Comparison of ENCODE assay signal across 8 cellular contexts in the genomic region with DNA sequence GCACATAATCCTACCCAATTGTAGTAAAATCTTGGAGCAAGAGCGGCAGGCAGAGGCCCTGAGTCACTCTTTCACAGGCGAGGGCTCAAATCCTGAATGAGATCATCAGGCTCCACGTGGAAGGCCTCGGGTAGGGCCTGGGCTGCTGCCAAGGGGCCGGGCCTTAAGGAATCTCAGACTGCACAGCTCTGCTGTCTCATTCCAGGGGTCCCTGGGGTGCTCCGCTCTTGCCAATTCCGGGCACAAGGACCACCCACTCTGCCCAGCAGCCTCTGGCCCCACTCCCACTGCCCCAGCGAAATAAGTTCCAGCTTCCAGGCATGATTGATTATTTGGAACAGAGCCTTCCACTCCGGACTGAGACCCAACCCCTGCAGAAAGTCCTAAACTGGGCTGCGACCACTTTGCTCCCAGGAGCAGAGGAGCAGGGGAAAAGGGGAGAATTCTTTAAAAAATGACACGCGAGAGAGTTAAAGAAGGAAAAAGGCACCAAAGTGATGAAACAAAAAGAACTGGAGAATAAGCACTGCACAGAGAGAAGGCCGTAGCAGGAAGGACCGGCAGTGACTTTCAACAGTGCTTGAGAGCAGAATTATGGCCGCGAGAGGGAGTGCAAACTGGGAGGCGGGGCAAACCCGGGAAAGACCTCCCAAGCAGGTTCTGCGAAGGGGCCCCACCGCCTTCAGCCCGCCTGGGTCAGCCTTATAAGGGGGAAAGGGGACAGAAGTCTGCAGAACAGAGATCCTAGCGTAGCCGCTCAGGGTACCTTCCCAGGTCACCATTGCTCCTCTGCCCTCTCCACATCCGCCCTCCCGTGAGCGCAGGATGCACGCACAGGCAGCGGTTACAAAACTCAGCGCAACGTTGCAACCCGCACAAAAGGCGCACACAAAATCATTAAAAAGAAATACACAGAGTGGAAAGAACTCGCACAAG. TPM values are rescaled to one million over a fixed set of nuclear protein-coding genes. Genes with fewer than 3 reads are reported as not detected.
DNase-seq lines count a peak whose midpoint lies in the region; ATAC-seq and FAIRE-seq lines count a peak whose summit lies in the region.

No MANE protein-coding gene starts in this region.

- peak; percentile 28 for ATAC-seq in activated T-helper 17 cell treated with anti-CD3 and anti-CD28 coated beads, Interleukin-2, amount 50 U/mL, for 72 hours (replicated peaks)
- peak; percentile 58 to 59 for ATAC-seq in natural killer cell treated with Interleukin-12 subunit alpha and Interleukin-12 subunit beta and Interleukin-15 and Interleukin-18, amount 100 ng/mL, for 72 hours
- ATAC-seq in GM19463 (IDR thresholded peaks at IDR 0.05; ENCODE audit: unreplicated experiment) (no peak), HG03159 (IDR thresholded peaks at IDR 0.05; ENCODE audit: unreplicated experiment) (no peak)

- peak overlapping the region; percentile 75 for H3K4me3 Mint-ChIP-seq in activated T-helper 17 cell treated with anti-CD3 and anti-CD28 coated beads, Interleukin-2, amount 50 U/mL, for 72 hours
- peak overlapping the region; percentile 83 for H3K4me3 Mint-ChIP-seq in natural killer cell treated with Interleukin-12 subunit alpha and Interleukin-12 subunit beta and Interleukin-15 and Interleukin-18, amount 100 ng/mL, for 72 hours

- peaks cover 15% of the 10 kb centered on the region for H3K4me1 Mint-ChIP-seq in activated T-helper 17 cell treated with anti-CD3 and anti-CD28 coated beads, Interleukin-2, amount 50 U/mL, for 72 hours
- peaks cover 58 to 61% of the 10 kb centered on the region in 2 donors for H3K4me1 Mint-ChIP-seq in natural killer cell treated with Interleukin-12 subunit alpha and Interleukin-12 subunit beta and Interleukin-15 and Interleukin-18, amount 100 ng/mL, for 72 hours (ENCODE audit: low read depth in 2 of 2)

- peaks cover 74% of the 10 kb centered on the region for H3K27me3 Mint-ChIP-seq in activated T-helper 17 cell treated with anti-CD3 and anti-CD28 coated beads, Interleukin-2, amount 50 U/mL, for 72 hours
- peaks cover 16 to 21% of the 10 kb centered on the region in 2 donors for H3K27me3 Mint-ChIP-seq in natural killer cell treated with Interleukin-12 subunit alpha and Interleukin-12 subunit beta and Interleukin-15 and Interleukin-18, amount 100 ng/mL, for 72 hours

- peak; percentile 89 for DNase-seq in ELF-1 (ENCODE audit: low read depth, low spot score)
- DNase-seq in NCI-H1048 (lab: John Stamatoyannopoulos, UW) = peak; percentile 75
- DNase-seq in frontal cortex (ENCODE audit: low spot score in 2 of 2) = peak; percentile 72 to 79
- peak; percentile 77 for DNase-seq in natural killer cell treated with Interleukin-12 subunit alpha and Interleukin-12 subunit beta and Interleukin-15 and Interleukin-18, amount 100 ng/mL, for 72 hours (ENCODE audit: low spot score)
- DNase-seq in NCI-H345 treated with DMSO at 0.1 percent for 48 hours (lab: John Stamatoyannopoulos, UW; ENCODE audit: unreplicated experiment) = no peak

- FAIRE-seq in frontal cortex (lab: Jason Lieb, UNC) = no peak

- no peak overlapping the region for H3K27ac Mint-ChIP-seq in activated T-helper 17 cell treated with anti-CD3 and anti-CD28 coated beads, Interleukin-2, amount 50 U/mL, for 72 hours
- H3K27ac Mint-ChIP-seq in natural killer cell treated with Interleukin-12 subunit alpha and Interleukin-12 subunit beta and Interleukin-15 and Interleukin-18, amount 100 ng/mL, for 72 hours = peak overlapping the region; percentile 87 to 94

- H3K9me3 Mint-ChIP-seq in activated T-helper 17 cell treated with anti-CD3 and anti-CD28 coated beads, Interleukin-2, amount 50 U/mL, for 72 hours = no peaks in the 10 kb centered on the region
- no peaks in the 10 kb centered on the region for H3K9me3 Mint-ChIP-seq in natural killer cell treated with Interleukin-12 subunit alpha and Interleukin-12 subunit beta and Interleukin-15 and Interleukin-18, amount 100 ng/mL, for 72 hours

- H3K36me3 Mint-ChIP-seq in activated T-helper 17 cell treated with anti-CD3 and anti-CD28 coated beads, Interleukin-2, amount 50 U/mL, for 72 hours (ENCODE audit: low read depth) = peaks cover 5% of the 10 kb centered on the region
- H3K36me3 Mint-ChIP-seq in natural killer cell treated with Interleukin-12 subunit alpha and Interleukin-12 subunit beta and Interleukin-15 and Interleukin-18, amount 100 ng/mL, for 72 hours = peaks cover 44% of the 10 kb centered on the region

RNA-seq across cellular contexts. Expression of a gene that starts 2.0 kb away (rescaled TPM):
- under 1 TPM in 1 of 2 donors, not detected in 1; 0.05 TPM for total RNA-seq in activated T-helper 17 cell treated with anti-CD3 and anti-CD28 coated beads, Interleukin-2, amount 50 U/mL, for 72 hours
- 2.0 TPM for total RNA-seq in frontal cortex
- total RNA-seq in natural killer cell treated with Interleukin-12 subunit alpha and Interleukin-12 subunit beta and Interleukin-15 and Interleukin-18, amount 100 ng/mL, for 72 hours = 10 to 100 TPM; 24.4 to 35.2 TPM

Comparison
In these comparisons a context has a peak if more than half of its experiments do, and no peak if none do; other contexts are left out.
1. ATAC-seq: peak in activated T-helper 17 cell treated with anti-CD3 and anti-CD28 coated beads, Interleukin-2, amount 50 U/mL, for 72 hours (single experiment) and natural killer cell treated with Interleukin-12 subunit alpha and Interleukin-12 subunit beta and Interleukin-15 and Interleukin-18, amount 100 ng/mL, for 72 hours (2 of 2); none in GM19463 (single experiment) and HG03159 (single experiment).